In the genomic region with DNA sequence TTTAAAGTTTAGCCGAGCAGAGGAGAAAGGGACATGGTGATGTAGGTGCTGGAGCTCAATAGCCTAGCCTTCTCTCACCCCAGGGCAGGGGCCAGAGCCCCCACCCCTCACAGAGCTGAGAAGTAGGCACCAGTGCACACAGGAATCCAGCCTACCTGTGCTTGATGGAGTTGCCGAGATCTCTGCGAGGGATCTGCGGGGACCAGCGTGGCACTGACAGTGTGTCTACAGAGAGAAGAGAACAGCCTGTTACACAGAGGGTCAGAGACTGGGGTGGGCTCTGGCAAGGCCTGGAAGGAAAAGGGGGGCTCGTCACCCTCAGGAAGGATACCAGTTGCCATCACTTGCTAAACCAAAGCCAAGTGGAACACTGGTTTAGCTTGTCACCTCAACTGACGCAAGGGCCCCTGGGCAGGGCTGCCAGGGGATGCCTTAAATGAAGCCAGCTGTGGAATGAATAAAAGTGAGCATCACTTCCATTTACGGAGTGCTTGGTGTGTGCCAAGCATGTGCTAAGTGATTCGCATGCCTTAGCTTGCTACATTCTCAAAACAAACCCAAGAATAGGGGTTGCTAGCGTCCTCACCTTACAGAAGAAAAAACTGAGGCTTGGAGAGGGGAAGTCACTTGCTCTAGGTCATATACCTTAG, we compare ENCODE assay signal across 1 cellular context.
TF ChIP-seq lines count a peak whose summit lies in the region.

No MANE protein-coding gene starts in this region.

TF ChIP-seq in H1, 55 proteins besides CTCF, POLR2A, EP300 and RAD21 (continued from another document):
- TF ChIP-seq SIX5 (IDR thresholded peaks at IDR 0.05; ENCODE audit: low read depth, low read length) (no peak), NRF1 (IDR thresholded peaks at IDR 0.05; ENCODE audit: low read depth, low read length) (no peak), KDM4A (IDR thresholded peaks at IDR 0.05; ENCODE audit: low read depth, low read length, severe bottlenecking) (no peak), JUN (IDR thresholded peaks at IDR 0.05; ENCODE audit: low read depth, low read length) (no peak), SAP30 (IDR thresholded peaks at IDR 0.05; ENCODE audit: insufficient read depth, insufficient replicate concordance, low read length) (no peak), EGR1 (IDR thresholded peaks at IDR 0.05; ENCODE audit: borderline replicate concordance, low read depth, low read length) (no peak), ZNF274 (IDR thresholded peaks at IDR 0.05; ENCODE audit: borderline replicate concordance, extremely low read depth, low read length) (no peak), SUZ12 (IDR thresholded peaks at IDR 0.05; ENCODE audit: low read length) (no peak), GABPA (IDR thresholded peaks at IDR 0.05; ENCODE audit: borderline replicate concordance, insufficient read depth, low read length) (no peak), TEAD4 (IDR thresholded peaks at IDR 0.05; ENCODE audit: low read depth, low read length) (no peak), CHD1 (IDR thresholded peaks at IDR 0.05; ENCODE audit: low read depth, low read length) (no peak), SP4 (IDR thresholded peaks at IDR 0.05; ENCODE audit: low read length) (no peak), TBP (IDR thresholded peaks at IDR 0.05; ENCODE audit: low read depth, low read length) (no peak), RNF2 (IDR thresholded peaks at IDR 0.05; ENCODE audit: borderline replicate concordance, low read depth, low read length, missing control alignments, poor library complexity, severe bottlenecking) (no peak), KDM1A (IDR thresholded peaks at IDR 0.05; ENCODE audit: borderline replicate concordance, low read length) (no peak), CTBP2 (IDR thresholded peaks at IDR 0.05; ENCODE audit: borderline replicate concordance, insufficient read depth, insufficient read length, low read length) (no peak), NANOG (IDR thresholded peaks at IDR 0.05; ENCODE audit: insufficient read depth, low read depth, low read length, poor library complexity, severe bottlenecking) (no peak)
- TF ChIP-seq, protein P1, sequence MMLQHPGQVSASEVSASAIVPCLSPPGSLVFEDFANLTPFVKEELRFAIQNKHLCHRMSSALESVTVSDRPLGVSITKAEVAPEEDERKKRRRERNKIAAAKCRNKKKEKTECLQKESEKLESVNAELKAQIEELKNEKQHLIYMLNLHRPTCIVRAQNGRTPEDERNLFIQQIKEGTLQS (IDR thresholded peaks at IDR 0.05; ENCODE audit: insufficient read depth, low read depth, low read length) = no peak
TF ChIP-seq in H1: peak in this region for 0.
